In the genomic region with DNA sequence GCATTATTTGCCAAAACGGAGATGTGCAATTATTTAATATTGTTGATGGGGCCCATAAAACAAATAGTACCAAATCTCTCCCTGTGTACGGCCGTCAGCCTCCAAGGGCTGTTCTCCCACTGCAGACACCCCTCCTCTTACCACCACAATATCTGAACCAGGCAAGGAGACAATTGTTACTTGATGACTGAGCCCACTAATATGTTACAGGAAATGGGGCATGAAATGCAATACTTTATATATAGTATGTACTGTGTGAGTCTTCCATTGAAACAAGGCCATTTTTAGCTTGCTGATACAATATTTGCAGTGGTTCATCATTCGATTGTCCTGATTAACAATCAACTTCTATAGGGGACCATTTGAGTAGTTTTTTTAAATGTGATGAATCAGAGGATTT, we compare ENCODE assay signal across 27 cellular contexts.
"Had no signal": no experiment of that assay in that cellular context is flagged by ENCODE, and none has a peak within 500 bp of the region (broad histone marks: within the 10 kb centered on the region; RNA-seq: fewer than 3 reads in every experiment).

No MANE protein-coding gene starts in this region.

- H3K4me3 ChIP-seq: coronary artery, esophagus muscularis mucosa, gastrocnemius medialis, hepatocyte, lower lobe of right lung, mucosa of descending colon, spleen, suprapubic skin, tibial artery, upper lobe of right lung had no signal

- H3K27ac ChIP-seq: coronary artery, esophagus muscularis mucosa, gastrocnemius medialis, hepatocyte, lower lobe of right lung, suprapubic skin, tibial artery, upper lobe of right lung had no signal

- ATAC-seq: activated CD8-positive, alpha-beta T cell treated with anti-CD3 and anti-CD28 coated beads for 36 hours; activated T-cell treated with anti-CD3 and anti-CD28 coated beads, Interleukin-2, amount 50 U/mL, for 4 hours; activated T-helper 17 cell treated with anti-CD3 and anti-CD28 coated beads, Interleukin-2, amount 50 U/mL, for 72 hours; gastrocnemius medialis; left lobe of liver; lower lobe of right lung; mucosa of descending colon; natural killer cell treated with Interleukin-12 subunit alpha and Interleukin-12 subunit beta and Interleukin-15 and Interleukin-18, amount 100 ng/mL, for 72 hours; upper lobe of right lung; WTC11 had no signal

- H3K27me3 ChIP-seq: esophagus muscularis mucosa, gastrocnemius medialis, hepatocyte, suprapubic skin, tibial artery, upper lobe of right lung had no signal

- H3K9me3 Mint-ChIP-seq: activated CD4-positive, alpha-beta T cell treated with anti-CD3 and anti-CD28 coated beads, Interleukin-2, amount 10 ng/mL, durations not matched to agents 7 days and 5 days; activated CD8-positive, alpha-beta T cell treated with anti-CD3 and anti-CD28 coated beads for 36 hours; activated T-cell treated with anti-CD3 and anti-CD28 coated beads, Interleukin-2, amount 50 U/mL, for 4 hours; activated T-helper 17 cell treated with anti-CD3 and anti-CD28 coated beads, Interleukin-2, amount 50 U/mL, for 72 hours; endodermal cell; natural killer cell treated with Interleukin-12 subunit alpha and Interleukin-12 subunit beta and Interleukin-15 and Interleukin-18, amount 100 ng/mL, for 72 hours; WTC11 had no signal

- H3K36me3 ChIP-seq: esophagus muscularis mucosa, gastrocnemius medialis, lower lobe of right lung, spleen, suprapubic skin, tibial artery, upper lobe of right lung had no signal

- H3K27ac Mint-ChIP-seq: activated CD4-positive, alpha-beta T cell treated with anti-CD3 and anti-CD28 coated beads, Interleukin-2, amount 10 ng/mL, durations not matched to agents 7 days and 5 days; activated CD8-positive, alpha-beta T cell treated with anti-CD3 and anti-CD28 coated beads for 36 hours; activated T-helper 17 cell treated with anti-CD3 and anti-CD28 coated beads, Interleukin-2, amount 50 U/mL, for 72 hours; endodermal cell; natural killer cell treated with Interleukin-12 subunit alpha and Interleukin-12 subunit beta and Interleukin-15 and Interleukin-18, amount 100 ng/mL, for 72 hours; WTC11 had no signal

- DNase-seq: activated CD4-positive, alpha-beta T cell treated with anti-CD3 and anti-CD28 coated beads for 1 hour; activated CD4-positive, alpha-beta T cell treated with anti-CD3 and anti-CD28 coated beads, Interleukin-2, amount 10 ng/mL, durations not matched to agents 7 days and 5 days; activated CD8-positive, alpha-beta T cell treated with anti-CD3 and anti-CD28 coated beads for 36 hours; activated gamma-delta T cell treated with Interleukin-2 at 50 U/mL for 16 hours; activated naive CD4-positive, alpha-beta T cell treated with anti-CD3 and anti-CD28 coated beads, Interleukin-2, amount 50 U/mL, for 16 hours; activated T-cell treated with anti-CD3 and anti-CD28 coated beads, Interleukin-2, amount 50 U/mL, for 4 hours; amygdala; endodermal cell; gastrocnemius medialis; glutamatergic neuron; lower lobe of right lung; mesenchymal stem cell; mucosa of descending colon; right cardiac atrium; spleen; stimulated activated naive CD4-positive, alpha-beta T cell; T-helper 2 cell; tibial artery; upper lobe of right lung had no signal

- H3K4me1 Mint-ChIP-seq: activated CD4-positive, alpha-beta T cell treated with anti-CD3 and anti-CD28 coated beads, Interleukin-2, amount 10 ng/mL, durations not matched to agents 7 days and 5 days; activated T-helper 17 cell treated with anti-CD3 and anti-CD28 coated beads, Interleukin-2, amount 50 U/mL, for 72 hours had no signal

- H3K36me3 Mint-ChIP-seq: natural killer cell treated with Interleukin-12 subunit alpha and Interleukin-12 subunit beta and Interleukin-15 and Interleukin-18, amount 100 ng/mL, for 72 hours; WTC11 had no signal

- H3K4me3 Mint-ChIP-seq: activated CD4-positive, alpha-beta T cell treated with anti-CD3 and anti-CD28 coated beads, Interleukin-2, amount 10 ng/mL, durations not matched to agents 7 days and 5 days; activated CD8-positive, alpha-beta T cell treated with anti-CD3 and anti-CD28 coated beads for 36 hours; activated T-cell treated with anti-CD3 and anti-CD28 coated beads, Interleukin-2, amount 50 U/mL, for 4 hours; activated T-helper 17 cell treated with anti-CD3 and anti-CD28 coated beads, Interleukin-2, amount 50 U/mL, for 72 hours; endodermal cell; natural killer cell treated with Interleukin-12 subunit alpha and Interleukin-12 subunit beta and Interleukin-15 and Interleukin-18, amount 100 ng/mL, for 72 hours; WTC11 had no signal

- H3K9me3 ChIP-seq: esophagus muscularis mucosa, gastrocnemius medialis, lower lobe of right lung, mucosa of descending colon, spleen, suprapubic skin, tibial artery, upper lobe of right lung had no signal

- H3K4me1 ChIP-seq: gastrocnemius medialis, lower lobe of right lung, tibial artery, upper lobe of right lung had no signal
